In the genomic region with DNA sequence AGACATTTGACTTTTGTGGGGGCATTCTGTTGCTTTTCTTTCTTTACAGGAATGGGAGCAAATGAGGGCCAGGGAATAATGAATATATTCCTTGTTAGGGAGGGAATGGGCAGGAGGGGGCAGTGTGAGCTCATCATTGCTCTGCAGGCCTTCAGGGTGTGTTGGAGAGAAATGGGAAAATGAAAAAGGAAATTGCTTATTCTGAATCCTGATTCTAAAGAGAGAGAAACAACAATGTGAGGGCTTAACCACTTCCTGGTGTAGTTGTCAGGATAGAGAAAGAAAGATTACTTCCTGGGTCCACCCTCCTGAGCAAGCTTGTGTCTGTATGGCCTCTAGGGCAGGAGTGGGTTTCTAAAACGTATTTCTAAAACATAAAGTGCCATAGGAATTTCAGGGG, we compare ENCODE assay signal across 8 cellular contexts. TPM values are rescaled to one million over a fixed set of nuclear protein-coding genes. Genes with fewer than 3 reads are reported as not detected.
A peak's percentile ranks its signal among the peaks of the same experiment; 100 is the strongest.
DNase-seq lines count a peak whose midpoint lies in the region; ATAC-seq and TF ChIP-seq lines count a peak whose summit lies in the region.

No MANE protein-coding gene starts in this region.

- no peaks in the 10 kb centered on the region for H3K79me2 ChIP-seq in SU-DHL-6 (ENCODE audit: insufficient read depth, low read length)

- peak overlapping the region; percentile 82 for H3K27ac Mint-ChIP-seq in central memory CD8-positive, alpha-beta T cell (ENCODE audit: low read depth)

- H3K4me3 Mint-ChIP-seq in central memory CD8-positive, alpha-beta T cell, result peak overlapping the region; percentile 54

- H3K27me3 ChIP-seq in SU-DHL-6 (ENCODE audit: low read length) (no peaks in the 10 kb centered on the region), left lung (no peaks in the 10 kb centered on the region), suprapubic skin (no peaks in the 10 kb centered on the region), sigmoid colon (no peaks in the 10 kb centered on the region)

- DNase-seq in NK-92 treated with Interleukin-12 subunit alpha and Interleukin-12 subunit beta, amount 100 ng/mL, for 24 hours (lab: John Stamatoyannopoulos, UW), result peak; percentile 17
- DNase-seq in NK-92 (lab: John Stamatoyannopoulos, UW; ENCODE audit: unreplicated experiment), result no peak
- DNase-seq in HT-29 (ENCODE audit: low spot score), result peak; percentile 80
- DNase-seq in central memory CD8-positive, alpha-beta T cell (ENCODE audit: low spot score in 2 of 2), result no peak
- DNase-seq in left lung, result no peak
- no peak for DNase-seq in suprapubic skin (ENCODE audit: low spot score in 2 of 2)
- DNase-seq in sigmoid colon, result no peak

- H2AFZ ChIP-seq in SU-DHL-6 (ENCODE audit: low read depth, low read length, severe bottlenecking), result no peak overlapping the region

- peak; percentile 46 for ATAC-seq in central memory CD8-positive, alpha-beta T cell (replicated peaks; ENCODE audit: extremely low read depth, poor library complexity, severe bottlenecking)
- peak; percentile 91 for ATAC-seq in left lung

- H3K4me1 ChIP-seq in left lung (peaks cover 5 to 21% of the 10 kb centered on the region in 2 donors), suprapubic skin (peaks cover 8% of the 10 kb centered on the region), sigmoid colon (no peaks in the 10 kb centered on the region)

- H3K36me3 ChIP-seq in SU-DHL-6 (ENCODE audit: low read length) (no peaks in the 10 kb centered on the region), left lung (peaks cover 0 to 12% of the 10 kb centered on the region in 2 donors), suprapubic skin (peaks cover 40% of the 10 kb centered on the region), sigmoid colon (peaks cover 0 to 31% (median 7%) of the 10 kb centered on the region in 4 donors)

- H3K36me3 Mint-ChIP-seq in central memory CD8-positive, alpha-beta T cell (ENCODE audit: insufficient read depth), result peaks cover 10% of the 10 kb centered on the region

- H3K27me3 Mint-ChIP-seq in central memory CD8-positive, alpha-beta T cell, result no peaks in the 10 kb centered on the region

- peak; percentile 71 for TF ChIP-seq CTCF in SU-DHL-6 (IDR thresholded peaks at IDR 0.05; ENCODE audit: insufficient read depth, low read length, poor library complexity, severe bottlenecking)
- TF ChIP-seq CTCF in left lung (IDR thresholded peaks at IDR 0.05), result peak; percentile 50 to 65
- peak; percentile 1 to 19 for TF ChIP-seq CTCF in suprapubic skin (IDR thresholded peaks at IDR 0.05)
- peak in 2 of 4 experiments; percentile 38 to 44 for TF ChIP-seq CTCF in sigmoid colon (IDR thresholded peaks at IDR 0.05)

- H3K4me1 Mint-ChIP-seq in central memory CD8-positive, alpha-beta T cell, result peaks cover 58% of the 10 kb centered on the region

- peaks cover 9% of the 10 kb centered on the region; the same call in 1 of the 2 replicates for H3F3A ChIP-seq in SU-DHL-6 (ENCODE audit: insufficient read depth)

- H3K27ac ChIP-seq in SU-DHL-6 (ENCODE audit: low read depth, low read length) (peak overlapping the region; percentile 63), left lung (peak overlapping the region in 1 of 2 donors; percentile 42), suprapubic skin (no peak overlapping the region), sigmoid colon (no peak overlapping the region)

- H3K9me2 ChIP-seq in SU-DHL-6 (replicated peaks; ENCODE audit: insufficient read depth, low read length), result no peaks in the 10 kb centered on the region

- peak overlapping the region; percentile 14 for H3K9ac ChIP-seq in SU-DHL-6 (ENCODE audit: low read length)

- TF ChIP-seq EP300 in suprapubic skin (IDR thresholded peaks at IDR 0.05), result no peak
- TF ChIP-seq EP300 in sigmoid colon (IDR thresholded peaks at IDR 0.05), result no peak

- H4K20me1 ChIP-seq in SU-DHL-6 (ENCODE audit: low read depth, low read length), result no peaks in the 10 kb centered on the region

- no peaks in the 10 kb centered on the region for H3K9me3 Mint-ChIP-seq in central memory CD8-positive, alpha-beta T cell

- no peak overlapping the region for H3K4me3 ChIP-seq in SU-DHL-6 (ENCODE audit: insufficient read depth, low read length, poor library complexity, severe bottlenecking)
- no peak overlapping the region for H3K4me3 ChIP-seq in left lung
- no peak overlapping the region for H3K4me3 ChIP-seq in suprapubic skin
- H3K4me3 ChIP-seq in sigmoid colon, result no peak overlapping the region

- intact Hi-C loops in left lung (cut with DNase I) (loop anchor here in 1 of 2 donors (5.0 kb wide), 1 partner anchor 179 kb away; no protein-coding TSS in a partner anchor), sigmoid colon (cut with DNase I) (loop anchor here (5.0 kb wide), 1 partner anchor 179 kb away; no protein-coding TSS in a partner anchor)

- 73% methylated on average over 1 of the region's 1 CpG for WGBS in suprapubic skin
- 48 to 52% methylated on average over 1 of the region's 1 CpG for WGBS in sigmoid colon, 2 donors

- TF ChIP-seq POLR2A in suprapubic skin (IDR thresholded peaks at IDR 0.05) (no peak), sigmoid colon (IDR thresholded peaks at IDR 0.05) (no peak)

- H3K4me2 ChIP-seq in SU-DHL-6 (ENCODE audit: low read depth, low read length, poor library complexity, severe bottlenecking), result peak overlapping the region; percentile 25

- H3K9me3 ChIP-seq in SU-DHL-6 (ENCODE audit: insufficient read depth, low read length), result no peaks in the 10 kb centered on the region
- no peaks in the 10 kb centered on the region for H3K9me3 ChIP-seq in left lung
- H3K9me3 ChIP-seq in suprapubic skin, result no peaks in the 10 kb centered on the region
- no peaks in the 10 kb centered on the region for H3K9me3 ChIP-seq in sigmoid colon

RNA-seq across cellular contexts. Expression of a gene that starts 28.3 kb away (rescaled TPM):
- total RNA-seq in HT-29 (2014; rRNA removed; shearing (Covaris generic)), result 1.5 and 1.6 TPM in 2 replicates
- 1 to 10 TPM; 2.7 to 5.5 TPM for total RNA-seq in left lung
- 10 to 100 TPM; 18.7 to 39.7 (median 28.1) TPM for total RNA-seq in suprapubic skin
- 1 to 10 TPM; 3.2 to 6.6 (median 3.6) TPM for total RNA-seq in sigmoid colon
- polyA plus RNA-seq in sigmoid colon, result 1 to 10 TPM; 1.8 to 3.5 (median 2.6) TPM

Comparison
In these comparisons a context has a peak if more than half of its experiments do, and no peak if none do; other contexts are left out.
1. DNase-seq: peak in NK-92 treated with Interleukin-12 subunit alpha and Interleukin-12 subunit beta, amount 100 ng/mL, for 24 hours (single experiment) and HT-29 (single experiment); none in NK-92 (single experiment), central memory CD8-positive, alpha-beta T cell (0 of 2), left lung (0 of 2), suprapubic skin (0 of 2) and sigmoid colon (single experiment).